ENCODE assay signal across 22 cellular contexts in the genomic region with DNA sequence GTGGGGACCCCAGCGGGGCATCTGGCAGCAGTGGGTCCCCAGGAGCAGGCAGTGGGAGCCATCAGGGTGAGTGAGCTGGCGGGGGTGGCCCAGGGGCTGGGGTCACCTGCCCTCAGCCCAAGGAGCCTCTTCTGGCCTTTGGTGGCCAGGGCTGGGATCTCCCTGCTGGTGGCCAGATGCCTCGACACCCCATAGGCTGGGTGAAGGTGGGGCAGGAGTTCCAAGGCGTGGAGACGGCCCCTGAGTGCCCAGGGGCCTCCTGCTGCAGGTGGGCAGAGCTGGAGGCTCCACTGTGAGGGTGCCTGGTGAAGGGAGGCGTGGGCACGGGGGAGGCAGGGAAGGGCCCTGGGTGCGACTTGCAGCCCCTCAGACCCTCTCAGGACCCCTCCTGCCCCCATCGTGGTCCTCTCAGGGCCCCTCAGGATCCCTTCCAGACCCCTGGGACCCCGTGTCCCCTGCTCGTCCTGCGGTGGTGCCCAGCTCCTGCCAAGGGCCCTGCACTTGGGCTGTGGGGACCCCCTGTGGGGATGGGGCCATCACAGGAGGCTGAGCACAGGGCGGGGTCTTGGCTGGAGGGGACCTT. TPM values are rescaled to one million over a fixed set of nuclear protein-coding genes. Genes with fewer than 3 reads are reported as not detected.
A peak's percentile ranks its signal among the peaks of the same experiment; 100 is the strongest.
DNase-seq lines count a peak whose midpoint lies in the region; ATAC-seq and TF ChIP-seq lines count a peak whose summit lies in the region.
"Had no signal": no experiment of that assay in that cellular context is flagged by ENCODE, and none has a peak within 500 bp of the region (broad histone marks: within the 10 kb centered on the region; RNA-seq: fewer than 3 reads in every experiment).

No MANE protein-coding gene starts in this region.

- H4K20me1 ChIP-seq in hepatocyte (ENCODE audit: insufficient read depth, poor library complexity, severe bottlenecking), result no peaks in the 10 kb centered on the region

- intact Hi-C loops in activated CD4-positive, alpha-beta memory T cell treated with anti-CD3 and anti-CD28 coated beads for 36 hours (cut with micrococcal nuclease), result no loop called here
- intact Hi-C loops in CD14-positive monocyte (cut with micrococcal nuclease), result loop anchor here in 1 of 2 donors (5.0 kb wide), 1 partner anchor 33 kb away; a partner anchor contains a TSS
- intact Hi-C loops in natural killer cell (cut with micrococcal nuclease), result loop anchor here (5.0 kb wide), 2 partner anchors 37 to 67 kb away; no protein-coding TSS in a partner anchor

- no peak overlapping the region for H3K4me2 ChIP-seq in hepatocyte
- H3K4me2 ChIP-seq: KMS-11 had no signal

- TF ChIP-seq CTCF in CD14-positive monocyte (IDR thresholded peaks at IDR 0.05) (no peak), chondrocyte (IDR thresholded peaks at IDR 0.05) (no peak), natural killer cell (IDR thresholded peaks at IDR 0.05) (no peak), hepatocyte (IDR thresholded peaks at IDR 0.05; ENCODE audit: poor library complexity) (no peak)

- no peaks in the 10 kb centered on the region for H3K9me2 ChIP-seq in hepatocyte (replicated peaks; ENCODE audit: insufficient read depth)

- no peak for ATAC-seq in natural killer cell
- no peak for ATAC-seq in HG03159 (IDR thresholded peaks at IDR 0.05; ENCODE audit: unreplicated experiment)
- ATAC-seq: activated CD4-positive, CD25-positive, alpha-beta regulatory T cell treated with anti-CD3 and anti-CD28 coated beads, Interleukin-2, amount 50 U/mL, for 24 hours; body of pancreas; pancreas had no signal

- no peak for DNase-seq in activated CD4-positive, alpha-beta memory T cell treated with anti-CD3 and anti-CD28 coated beads, Interleukin-2, amount 10 ng/mL, durations not matched to agents 7 days and 5 days
- no peak for DNase-seq in activated CD4-positive, alpha-beta memory T cell treated with anti-CD3 and anti-CD28 coated beads for 36 hours
- peak; percentile 42 for DNase-seq in CD14-positive monocyte (ENCODE audit: low spot score)
- DNase-seq in chondrocyte (ENCODE audit: low spot score), result peak; percentile 87
- no peak for DNase-seq in natural killer cell
- no peak for DNase-seq in LoVo (ENCODE audit: low spot score)
- DNase-seq in hepatocyte (ENCODE audit: low spot score), result no peak
- DNase-seq: C1 segment of cervical spinal cord, cortex of kidney, GF-D8, NCI-H1092 treated with DMSO at 0.1 percent for 48 hours, NCI-H2107, NCI-H524 had no signal

- H3K36me3 Mint-ChIP-seq in activated CD4-positive, alpha-beta memory T cell treated with anti-CD3 and anti-CD28 coated beads, Interleukin-2, amount 10 ng/mL, durations not matched to agents 7 days and 5 days (ENCODE audit: low read depth), result peaks cover 26% of the 10 kb centered on the region
- peaks cover 9% of the 10 kb centered on the region for H3K36me3 Mint-ChIP-seq in activated CD4-positive, alpha-beta memory T cell treated with anti-CD3 and anti-CD28 coated beads for 36 hours
- H3K36me3 Mint-ChIP-seq in CD14-positive monocyte (peaks cover 2 to 8% of the 10 kb centered on the region in 2 donors), chondrocyte (ENCODE audit: low read depth) (peaks cover 5% of the 10 kb centered on the region), natural killer cell (no peaks in the 10 kb centered on the region)

- no peaks in the 10 kb centered on the region for H3K79me2 ChIP-seq in hepatocyte

- peaks cover 9% of the 10 kb centered on the region for H3K9me3 Mint-ChIP-seq in activated CD4-positive, alpha-beta memory T cell treated with anti-CD3 and anti-CD28 coated beads, Interleukin-2, amount 10 ng/mL, durations not matched to agents 7 days and 5 days
- peaks cover 8% of the 10 kb centered on the region for H3K9me3 Mint-ChIP-seq in activated CD4-positive, alpha-beta memory T cell treated with anti-CD3 and anti-CD28 coated beads for 36 hours
- peaks cover 0 to 10% (median 3%) of the 10 kb centered on the region in 7 donors for H3K9me3 Mint-ChIP-seq in CD14-positive monocyte
- H3K9me3 Mint-ChIP-seq in chondrocyte (ENCODE audit: low read depth), result peaks cover 12% of the 10 kb centered on the region
- H3K9me3 Mint-ChIP-seq in natural killer cell, result no peaks in the 10 kb centered on the region
- H3K9me3 Mint-ChIP-seq: activated naive CD4-positive, alpha-beta T cell treated with anti-CD3 and anti-CD28 coated beads, Interleukin-2, amount 50 U/mL, for 24 hours had no signal

- peaks cover 63% of the 10 kb centered on the region for H3K4me1 Mint-ChIP-seq in activated CD4-positive, alpha-beta memory T cell treated with anti-CD3 and anti-CD28 coated beads, Interleukin-2, amount 10 ng/mL, durations not matched to agents 7 days and 5 days
- H3K4me1 Mint-ChIP-seq in activated CD4-positive, alpha-beta memory T cell treated with anti-CD3 and anti-CD28 coated beads for 36 hours (ENCODE audit: low read depth), result peaks cover 36% of the 10 kb centered on the region
- peaks cover 57% of the 10 kb centered on the region for H3K4me1 Mint-ChIP-seq in CD14-positive monocyte
- peaks cover 7% of the 10 kb centered on the region for H3K4me1 Mint-ChIP-seq in chondrocyte (ENCODE audit: low read depth)
- peaks cover 27 to 52% of the 10 kb centered on the region in 2 donors for H3K4me1 Mint-ChIP-seq in natural killer cell

- no peak overlapping the region for H2AFZ ChIP-seq in hepatocyte

- no peak overlapping the region for H3K4me3 ChIP-seq in hepatocyte
- H3K4me3 ChIP-seq: body of pancreas, pancreas, tibial artery had no signal

- POLR2A ChIA-PET in activated CD4-positive, alpha-beta memory T cell treated with anti-CD3 and anti-CD28 coated beads, Interleukin-2, amount 10 ng/mL, durations not matched to agents 7 days and 5 days (lab: Charles Lee), result interaction anchor here (1.2 to 4.5 kb wide), 4 partner anchors 8 to 1239 kb away, joined by 3 to 50 read pairs (median 20); a partner anchor contains a TSS
- POLR2A ChIA-PET in activated CD4-positive, alpha-beta memory T cell treated with anti-CD3 and anti-CD28 coated beads for 36 hours (lab: Charles Lee), result interaction anchor here (2.4 kb wide), 1 partner anchor 54 kb away, joined by 26 read pairs; no protein-coding TSS in a partner anchor

- H3K27ac ChIP-seq in hepatocyte, result no peak overlapping the region
- H3K27ac ChIP-seq: body of pancreas, KMS-11, pancreas, tibial artery had no signal

- H3K36me3 ChIP-seq in hepatocyte (replicated peaks; ENCODE audit: insufficient read depth, low read depth), result no peaks in the 10 kb centered on the region
- H3K36me3 ChIP-seq: pancreas had no signal

- H3K27me3 Mint-ChIP-seq in activated CD4-positive, alpha-beta memory T cell treated with anti-CD3 and anti-CD28 coated beads, Interleukin-2, amount 10 ng/mL, durations not matched to agents 7 days and 5 days, result no peaks in the 10 kb centered on the region
- no peaks in the 10 kb centered on the region for H3K27me3 Mint-ChIP-seq in activated CD4-positive, alpha-beta memory T cell treated with anti-CD3 and anti-CD28 coated beads for 36 hours
- H3K27me3 Mint-ChIP-seq in CD14-positive monocyte (ENCODE audit: low read depth in 3 of 3), result no peaks in the 10 kb centered on the region
- no peaks in the 10 kb centered on the region for H3K27me3 Mint-ChIP-seq in chondrocyte (ENCODE audit: low read depth)
- no peaks in the 10 kb centered on the region for H3K27me3 Mint-ChIP-seq in natural killer cell (ENCODE audit: low read depth in 2 of 2)
- H3K27me3 Mint-ChIP-seq: activated naive CD4-positive, alpha-beta T cell treated with anti-CD3 and anti-CD28 coated beads, Interleukin-2, amount 50 U/mL, for 24 hours had no signal

- no peaks in the 10 kb centered on the region for H3K9me3 ChIP-seq in hepatocyte (ENCODE audit: low read depth)
- H3K9me3 ChIP-seq: body of pancreas, pancreas, tibial artery had no signal

- no peaks in the 10 kb centered on the region for H3K4me1 ChIP-seq in hepatocyte (ENCODE audit: insufficient read depth)
- H3K4me1 ChIP-seq: body of pancreas, pancreas had no signal

- WGBS in hepatocyte (ENCODE audit: low lambda C conversion rate, missing lambda C conversion rate), result 92% methylated on average over 5 of the region's 13 CpGs

- no peak overlapping the region for H3K4me3 Mint-ChIP-seq in activated CD4-positive, alpha-beta memory T cell treated with anti-CD3 and anti-CD28 coated beads, Interleukin-2, amount 10 ng/mL, durations not matched to agents 7 days and 5 days
- H3K4me3 Mint-ChIP-seq in activated CD4-positive, alpha-beta memory T cell treated with anti-CD3 and anti-CD28 coated beads for 36 hours, result no peak overlapping the region
- no peak overlapping the region for H3K4me3 Mint-ChIP-seq in CD14-positive monocyte
- H3K4me3 Mint-ChIP-seq in chondrocyte (ENCODE audit: unreplicated experiment), result no peak overlapping the region
- no peak overlapping the region for H3K4me3 Mint-ChIP-seq in natural killer cell
- H3K4me3 Mint-ChIP-seq: activated naive CD4-positive, alpha-beta T cell treated with anti-CD3 and anti-CD28 coated beads, Interleukin-2, amount 50 U/mL, for 24 hours; T-helper 1 cell treated with Interleukin-12 subunit alpha and Interleukin-12 subunit beta and Interleukin-4 antibody, amounts not matched to agents 30 μg/mL and 1 μg/mL, for 36 hours had no signal

- no peaks in the 10 kb centered on the region for H3K27me3 ChIP-seq in hepatocyte
- H3K27me3 ChIP-seq: body of pancreas, pancreas had no signal

- peak overlapping the region; percentile 26 for H3K27ac Mint-ChIP-seq in activated CD4-positive, alpha-beta memory T cell treated with anti-CD3 and anti-CD28 coated beads, Interleukin-2, amount 10 ng/mL, durations not matched to agents 7 days and 5 days
- H3K27ac Mint-ChIP-seq in activated CD4-positive, alpha-beta memory T cell treated with anti-CD3 and anti-CD28 coated beads for 36 hours, result no peak overlapping the region
- no peak overlapping the region for H3K27ac Mint-ChIP-seq in CD14-positive monocyte
- no peak overlapping the region for H3K27ac Mint-ChIP-seq in chondrocyte (ENCODE audit: unreplicated experiment)
- peak overlapping the region; percentile 91 to 95 for H3K27ac Mint-ChIP-seq in natural killer cell
- H3K27ac Mint-ChIP-seq: activated naive CD4-positive, alpha-beta T cell treated with anti-CD3 and anti-CD28 coated beads, Interleukin-2, amount 50 U/mL, for 24 hours had no signal

- CTCF ChIA-PET in activated CD4-positive, alpha-beta memory T cell treated with anti-CD3 and anti-CD28 coated beads, Interleukin-2, amount 10 ng/mL, durations not matched to agents 7 days and 5 days (lab: Charles Lee), result interaction anchor here (2.2 to 2.4 kb wide), 2 partner anchors 8 to 105 kb away, joined by 12 to 17 read pairs; no protein-coding TSS in a partner anchor
- CTCF ChIA-PET in activated CD4-positive, alpha-beta memory T cell treated with anti-CD3 and anti-CD28 coated beads for 36 hours (lab: Charles Lee), result interaction anchor here (0.6 kb wide), 1 partner anchor 34 kb away, joined by 6 read pairs; no protein-coding TSS in a partner anchor

RNA-seq across cellular contexts. Expression of a gene that starts 5.0 kb away (rescaled TPM):
- 1 to 10 TPM; 5.2 to 5.7 TPM for total RNA-seq in activated CD4-positive, alpha-beta memory T cell treated with anti-CD3 and anti-CD28 coated beads, Interleukin-2, amount 10 ng/mL, durations not matched to agents 7 days and 5 days
- 1 to 10 TPM; 3.4 to 4.7 TPM for total RNA-seq in activated CD4-positive, alpha-beta memory T cell treated with anti-CD3 and anti-CD28 coated beads for 36 hours
- polyA plus RNA-seq in CD14-positive monocyte (10 to 100 TPM; 30.6 to 36.3 TPM), hepatocyte (10.1 and 10.5 TPM in 2 replicates)
- total RNA-seq in chondrocyte (1.9 to 2.9 TPM (median 2.8 TPM) in 3 replicates), natural killer cell (10 to 100 TPM; 10.6 to 19.7 (median 15.7) TPM), hepatocyte (14.7 and 17.3 TPM in 2 replicates)
- total RNA-seq: epithelial cell of proximal tubule had no signal

RNA-seq across cellular contexts. Expression of a gene that starts 33.7 kb away (rescaled TPM):
- total RNA-seq in activated CD4-positive, alpha-beta memory T cell treated with anti-CD3 and anti-CD28 coated beads, Interleukin-2, amount 10 ng/mL, durations not matched to agents 7 days and 5 days, result 10 to 100 TPM; 52.3 to 53.1 TPM
- total RNA-seq in activated CD4-positive, alpha-beta memory T cell treated with anti-CD3 and anti-CD28 coated beads for 36 hours, result 10 to 100 TPM; 32.6 to 33.9 TPM
- polyA plus RNA-seq in CD14-positive monocyte, result 1 to 10 TPM; 7.3 to 7.4 TPM
- total RNA-seq in chondrocyte, result 22.0 to 29.4 TPM (median 22.7 TPM) in 3 replicates
- 10 to 100 TPM; 69.3 to 95.1 (median 91.0) TPM for total RNA-seq in natural killer cell
- 19.1 and 24.2 TPM in 2 replicates for total RNA-seq in hepatocyte
- polyA plus RNA-seq in hepatocyte, result 28.8 and 42.6 TPM in 2 replicates

RNA-seq across cellular contexts. Expression of a gene that starts 52.0 kb away (rescaled TPM):
- total RNA-seq in activated CD4-positive, alpha-beta memory T cell treated with anti-CD3 and anti-CD28 coated beads, Interleukin-2, amount 10 ng/mL, durations not matched to agents 7 days and 5 days, result 100 to 1,000 TPM; 135 to 144 TPM
- 10 to 100 TPM; 55.2 to 56.0 TPM for total RNA-seq in activated CD4-positive, alpha-beta memory T cell treated with anti-CD3 and anti-CD28 coated beads for 36 hours
- polyA plus RNA-seq in CD14-positive monocyte (10 to 100 TPM; 15.4 to 36.4 TPM), hepatocyte (57.2 and 58.1 TPM in 2 replicates)
- total RNA-seq in chondrocyte (54.9 to 63.2 TPM (median 61.3 TPM) in 3 replicates), natural killer cell (100 to 1,000 TPM; 145 to 167 (median 164) TPM), hepatocyte (36.9 and 46.3 TPM in 2 replicates)

Comparison
In these comparisons a context has a peak if more than half of its experiments do, and no peak if none do; other contexts are left out.
1. H3K27ac Mint-ChIP-seq: peak in activated CD4-positive, alpha-beta memory T cell treated with anti-CD3 and anti-CD28 coated beads, Interleukin-2, amount 10 ng/mL, durations not matched to agents 7 days and 5 days (single experiment) and natural killer cell (2 of 2); none in activated CD4-positive, alpha-beta memory T cell treated with anti-CD3 and anti-CD28 coated beads for 36 hours (single experiment), CD14-positive monocyte (0 of 7) and chondrocyte (single experiment).
2. DNase-seq: peak in CD14-positive monocyte (single experiment) and chondrocyte (single experiment); none in activated CD4-positive, alpha-beta memory T cell treated with anti-CD3 and anti-CD28 coated beads, Interleukin-2, amount 10 ng/mL, durations not matched to agents 7 days and 5 days (single experiment), activated CD4-positive, alpha-beta memory T cell treated with anti-CD3 and anti-CD28 coated beads for 36 hours (single experiment), natural killer cell (single experiment), LoVo (single experiment) and hepatocyte (single experiment).